1 cellular context compared by ENCODE assay signal in genomic region chr15:66961407-66961884, GRCh38.
TF ChIP-seq lines count a peak whose summit lies in the region.

No MANE protein-coding gene starts in this region.

TF ChIP-seq in endothelial cell of umbilical vein, 7 proteins besides CTCF, POLR2A, EP300 and RAD21 (continued from another document):
- TF ChIP-seq GATA2 (IDR thresholded peaks at IDR 0.05; ENCODE audit: insufficient read depth, insufficient read length, low read depth, low read length) (no peak), JUN (IDR thresholded peaks at IDR 0.05; ENCODE audit: borderline replicate concordance, insufficient read depth, insufficient read length, low read depth) (no peak)
- TF ChIP-seq, protein P1, sequence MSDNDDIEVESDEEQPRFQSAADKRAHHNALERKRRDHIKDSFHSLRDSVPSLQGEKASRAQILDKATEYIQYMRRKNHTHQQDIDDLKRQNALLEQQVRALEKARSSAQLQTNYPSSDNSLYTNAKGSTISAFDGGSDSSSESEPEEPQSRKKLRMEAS (IDR thresholded peaks at IDR 0.05; ENCODE audit: insufficient read depth, insufficient read length): no peak
TF ChIP-seq in endothelial cell of umbilical vein: peak in this region for 0.
